Comparison of ENCODE assay signal across 22 cellular contexts in genomic region chr11:19395050-19395449, GRCh38.
DNase-seq lines count a peak whose midpoint lies in the region; ATAC-seq, FAIRE-seq and TF ChIP-seq lines count a peak whose summit lies in the region.
"Had no signal": no experiment of that assay in that cellular context is flagged by ENCODE, and none has a peak within 500 bp of the region (broad histone marks: within the 10 kb centered on the region; RNA-seq: fewer than 3 reads in every experiment).

No MANE protein-coding gene starts in this region.

- no peaks in the 10 kb centered on the region for H3K9me3 ChIP-seq in Karpas-422 (ENCODE audit: low read length)
- H3K9me3 ChIP-seq: A549, Caco-2, esophagus squamous epithelium had no signal

- no peaks in the 10 kb centered on the region for H3K27me3 ChIP-seq in Karpas-422 (ENCODE audit: low read length)

- H3K4me1 Mint-ChIP-seq in endothelial cell (ENCODE audit: unreplicated experiment), result no peaks in the 10 kb centered on the region

- H3K9ac ChIP-seq in Karpas-422 (ENCODE audit: low read length), result no peak overlapping the region

- peak; percentile 15 for ATAC-seq in GM18511 (IDR thresholded peaks at IDR 0.05; ENCODE audit: unreplicated experiment)
- ATAC-seq in GM21390 (IDR thresholded peaks at IDR 0.05; ENCODE audit: unreplicated experiment), result peak; percentile 16
- peak; percentile 12 for ATAC-seq in HG03139 (IDR thresholded peaks at IDR 0.05; ENCODE audit: unreplicated experiment)
- ATAC-seq: A549; HepG2; naive thymus-derived CD4-positive, alpha-beta T cell had no signal

- H3K4me1 ChIP-seq in Karpas-422 (ENCODE audit: low read length), result no peaks in the 10 kb centered on the region

- no peak overlapping the region for H3K4me3 ChIP-seq in Karpas-422 (ENCODE audit: low read length)
- H3K4me3 ChIP-seq: A549, esophagus squamous epithelium had no signal

- no peak for FAIRE-seq in H54 (lab: Jason Lieb, UNC)
- FAIRE-seq: A549, astrocyte, HepG2, TTC549 had no signal

- no peak overlapping the region for H3K27ac ChIP-seq in Karpas-422 (ENCODE audit: low read length)
- H3K27ac ChIP-seq: A549, esophagus squamous epithelium had no signal

- H3K36me3 Mint-ChIP-seq in endothelial cell (ENCODE audit: low read depth, unreplicated experiment), result no peaks in the 10 kb centered on the region
- H3K36me3 Mint-ChIP-seq: activated naive CD8-positive, alpha-beta T cell; naive thymus-derived CD4-positive, alpha-beta T cell had no signal

- H3K4me2 ChIP-seq in Karpas-422 (ENCODE audit: low read depth, low read length, poor library complexity, severe bottlenecking), result no peak overlapping the region
- H3K4me2 ChIP-seq: A549 had no signal

- peaks cover 2% of the 10 kb centered on the region for H3K27me3 Mint-ChIP-seq in endothelial cell (ENCODE audit: unreplicated experiment)

- H4K20me1 ChIP-seq in Karpas-422 (ENCODE audit: insufficient read depth, low read depth, low read length), result no peaks in the 10 kb centered on the region

- no peak overlapping the region for H3K27ac Mint-ChIP-seq in endothelial cell (ENCODE audit: unreplicated experiment)
- H3K27ac Mint-ChIP-seq: activated CD4-positive, alpha-beta T cell treated with anti-CD3 and anti-CD28 coated beads for 36 hours; activated naive CD8-positive, alpha-beta T cell; naive thymus-derived CD4-positive, alpha-beta T cell had no signal

- no peak overlapping the region for H3K4me3 Mint-ChIP-seq in endothelial cell (ENCODE audit: unreplicated experiment)
- H3K4me3 Mint-ChIP-seq: activated CD4-positive, alpha-beta T cell treated with anti-CD3 and anti-CD28 coated beads for 36 hours; activated naive CD8-positive, alpha-beta T cell; naive thymus-derived CD4-positive, alpha-beta T cell had no signal

- no peak for TF ChIP-seq POLR2A in H54 (IDR thresholded peaks at IDR 0.05; ENCODE audit: low read depth, low read length)

- DNase-seq in iPS DF 19.7 (ENCODE audit: low read depth, low spot score) (peak; percentile 57), H54 (ENCODE audit: insufficient read length, low spot score) (no peak), endothelial cell (ENCODE audit: low spot score) (no peak), Karpas-422 (no peak)
- DNase-seq in activated naive CD4-positive, alpha-beta T cell treated with Interleukin-2 at 50 U/mL for 16 hours, result no peak
- DNase-seq: Caco-2; effector memory CD4-positive, alpha-beta T cell; esophagus squamous epithelium; naive thymus-derived CD4-positive, alpha-beta T cell; NCI-H1417; NCI-H82; SHP77; stimulated activated CD4-positive, alpha-beta T cell treated with anti-CD3 and anti-CD28 coated beads, Interleukin-12 subunit alpha, Interleukin-12 subunit beta, amount 100 ng/mL, for 4 hours had no signal

- no peak for TF ChIP-seq CTCF in endothelial cell (IDR thresholded peaks at IDR 0.05; ENCODE audit: unreplicated experiment)

- H3K36me3 ChIP-seq in Karpas-422 (ENCODE audit: insufficient read depth, low read length), result no peaks in the 10 kb centered on the region
- H3K36me3 ChIP-seq: esophagus squamous epithelium had no signal

- no peak overlapping the region for H2AFZ ChIP-seq in Karpas-422 (ENCODE audit: low read length)

- no peaks in the 10 kb centered on the region for H3K9me2 ChIP-seq in Karpas-422 (replicated peaks; ENCODE audit: insufficient read depth, low read length)

- H3K79me2 ChIP-seq in Karpas-422 (ENCODE audit: low read length), result no peaks in the 10 kb centered on the region

- no peaks in the 10 kb centered on the region for H3K9me3 Mint-ChIP-seq in endothelial cell (ENCODE audit: unreplicated experiment)
